In the genomic region with DNA sequence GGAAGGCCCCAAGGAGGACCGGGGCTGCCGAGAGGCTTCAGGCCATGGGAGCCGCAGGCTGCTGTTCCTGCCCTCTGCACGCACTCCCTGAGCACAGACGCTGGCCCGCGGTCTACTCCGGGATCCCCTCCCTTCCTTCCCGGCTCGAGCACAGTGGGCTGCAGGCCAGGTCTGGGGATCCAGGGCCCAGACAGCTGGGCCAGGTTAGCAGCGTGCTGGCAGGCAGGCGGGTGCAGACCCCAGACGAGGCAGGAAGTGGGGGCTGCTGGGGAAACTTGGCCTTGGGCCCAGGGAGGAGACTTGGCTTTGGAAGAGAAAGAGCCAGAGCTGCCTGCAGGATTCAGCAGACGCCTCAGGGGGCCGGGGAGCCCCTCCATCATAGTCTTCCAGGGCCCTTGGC, we compare ENCODE assay signal across 11 cellular contexts. TPM values are rescaled to one million over a fixed set of nuclear protein-coding genes. Genes with fewer than 3 reads are reported as not detected.
A peak's percentile ranks its signal among the peaks of the same experiment; 100 is the strongest.
DNase-seq lines count a peak whose midpoint lies in the region; ATAC-seq and TF ChIP-seq lines count a peak whose summit lies in the region.
"Had no signal": no experiment of that assay in that cellular context is flagged by ENCODE, and none has a peak within 500 bp of the region (broad histone marks: within the 10 kb centered on the region; RNA-seq: fewer than 3 reads in every experiment).

No MANE protein-coding gene starts in this region.

- H3K27me3 ChIP-seq in prostate gland (replicated peaks; ENCODE audit: insufficient read depth): no peaks in the 10 kb centered on the region
- H3K27me3 ChIP-seq in neural progenitor cell: no peaks in the 10 kb centered on the region

- TF ChIP-seq CTCF in fibroblast of pulmonary artery (IDR thresholded peaks at IDR 0.05; ENCODE audit: low read length, missing control alignments) (no peak), prostate gland (IDR thresholded peaks at IDR 0.05) (no peak), neural progenitor cell (IDR thresholded peaks at IDR 0.05) (no peak)

- H3K36me3 ChIP-seq in prostate gland: no peaks in the 10 kb centered on the region
- H3K36me3 ChIP-seq in neural progenitor cell: no peaks in the 10 kb centered on the region

- TF ChIP-seq POLR2A in prostate gland (IDR thresholded peaks at IDR 0.05): no peak

- H3K9me3 ChIP-seq in prostate gland: no peaks in the 10 kb centered on the region
- H3K9me3 ChIP-seq in neural progenitor cell (ENCODE audit: low read depth): no peaks in the 10 kb centered on the region

- peak; percentile 90 for DNase-seq in DMS 273 treated with DMSO at 0.1 percent for 48 hours (lab: John Stamatoyannopoulos, UW)
- peak; percentile 95 for DNase-seq in NCI-H69 (lab: John Stamatoyannopoulos, UW)
- DNase-seq in fibroblast of pulmonary artery (ENCODE audit: low read depth): peak; percentile 91
- peak; percentile 16 for DNase-seq in prostate gland (ENCODE audit: low spot score)
- DNase-seq in neural progenitor cell (ENCODE audit: low spot score): no peak
- DNase-seq in HuH-7 (ENCODE audit: low spot score): no peak
- DNase-seq: activated T-cell treated with anti-CD3 and anti-CD28 coated beads, Interleukin-2, amount 50 U/mL, for 72 hours; T-helper 17 cell had no signal

- H3K9ac ChIP-seq in neural progenitor cell: no peak overlapping the region

- no peak overlapping the region for H2AFZ ChIP-seq in neural progenitor cell (replicated peaks)

- H3K4me3 ChIP-seq in fibroblast of pulmonary artery (replicated peaks; ENCODE audit: low read depth, low read length): no peak overlapping the region
- H3K4me3 ChIP-seq in prostate gland: no peak overlapping the region
- H3K4me3 ChIP-seq in neural progenitor cell: no peak overlapping the region

- no peaks in the 10 kb centered on the region for H3K9me3 Mint-ChIP-seq in neural progenitor cell
- H3K9me3 Mint-ChIP-seq: activated T-cell treated with anti-CD3 and anti-CD28 coated beads, Interleukin-2, amount 50 U/mL, for 72 hours; CD14-positive monocyte had no signal

- H3K4me1 Mint-ChIP-seq in neural progenitor cell: peaks cover 42% of the 10 kb centered on the region
- H3K4me1 Mint-ChIP-seq: T-helper 17 cell had no signal

- ATAC-seq in GM18873 (IDR thresholded peaks at IDR 0.05; ENCODE audit: low FRiP score, unreplicated experiment) (no peak), HG03460 (IDR thresholded peaks at IDR 0.05; ENCODE audit: unreplicated experiment) (no peak)
- ATAC-seq: activated T-cell treated with anti-CD3 and anti-CD28 coated beads, Interleukin-2, amount 50 U/mL, for 72 hours; T-helper 17 cell had no signal

- H3K4me3 Mint-ChIP-seq in neural progenitor cell: no peak overlapping the region
- H3K4me3 Mint-ChIP-seq: activated T-cell treated with anti-CD3 and anti-CD28 coated beads, Interleukin-2, amount 50 U/mL, for 72 hours; T-helper 17 cell had no signal

- no peaks in the 10 kb centered on the region for H4K20me1 ChIP-seq in neural progenitor cell (ENCODE audit: low read depth)

- 5% methylated on average over 5 of the region's 15 CpGs for WGBS in prostate gland

- peaks cover 7% of the 10 kb centered on the region for H3K27me3 Mint-ChIP-seq in neural progenitor cell (ENCODE audit: insufficient read depth, low read depth)

- peaks cover 2% of the 10 kb centered on the region for H3K36me3 Mint-ChIP-seq in neural progenitor cell
- H3K36me3 Mint-ChIP-seq: CD14-positive monocyte had no signal

- no peaks in the 10 kb centered on the region for H3K4me1 ChIP-seq in prostate gland (replicated peaks)
- H3K4me1 ChIP-seq in neural progenitor cell: peaks cover 16% of the 10 kb centered on the region

- H3K27ac ChIP-seq in prostate gland (no peak overlapping the region), neural progenitor cell (no peak overlapping the region)

- no peaks in the 10 kb centered on the region for H3K79me2 ChIP-seq in neural progenitor cell (ENCODE audit: low read depth)

- H3F3A ChIP-seq in neural progenitor cell (ENCODE audit: low read depth): no peaks in the 10 kb centered on the region

- no peak overlapping the region for H3K4me2 ChIP-seq in neural progenitor cell

- no peak overlapping the region for H3K27ac Mint-ChIP-seq in neural progenitor cell
- H3K27ac Mint-ChIP-seq: activated T-cell treated with anti-CD3 and anti-CD28 coated beads, Interleukin-2, amount 50 U/mL, for 72 hours; CD14-positive monocyte; T-helper 17 cell had no signal

- intact Hi-C loops in prostate gland (cut with DNase I): no loop called here

RNA-seq across cellular contexts. Expression of gene ABCC3, which starts 30.2 kb away (rescaled TPM):
- total RNA-seq in prostate gland (10 to 100 TPM; 65.9 to 66.1 TPM), neural progenitor cell (ENCODE audit: low replicate concordance) (0.22 TPM in 1 of 2 replicates, not detected in the other)
- total RNA-seq: activated T-cell treated with anti-CD3 and anti-CD28 coated beads, Interleukin-2, amount 50 U/mL, for 72 hours had no signal

RNA-seq across cellular contexts. Expression of gene CACNA1G, which starts 44.0 kb away (rescaled TPM):
- 1 to 10 TPM; 3.4 to 6.6 TPM for total RNA-seq in prostate gland
- total RNA-seq in neural progenitor cell (ENCODE audit: low replicate concordance): 1.6 and 4.9 TPM in 2 replicates

RNA-seq across cellular contexts. Expression of gene SPATA20, which starts 57.5 kb away (rescaled TPM):
- total RNA-seq in prostate gland: 100 to 1,000 TPM; 188 to 208 TPM
- total RNA-seq in neural progenitor cell (ENCODE audit: low replicate concordance): 22.8 and 60.5 TPM in 2 replicates

Comparison
In these comparisons a context has a peak if more than half of its experiments do, and no peak if none do; other contexts are left out.
1. DNase-seq: peak in DMS 273 treated with DMSO at 0.1 percent for 48 hours (single experiment), NCI-H69 (single experiment), fibroblast of pulmonary artery (single experiment) and prostate gland (single experiment); none in neural progenitor cell (single experiment) and HuH-7 (single experiment).
2. RNA of gene ABCC3, which starts 30.2 kb away (total RNA-seq): 65.9 to 66.1 TPM in prostate gland; 0.22 TPM in neural progenitor cell; every median in the first group is over 10 times any median in the second.